Comparison of ENCODE assay signal across 21 cellular contexts in genomic region chr15:101100118-101100517, GRCh38.
DNase-seq lines count a peak whose midpoint lies in the region; ATAC-seq and TF ChIP-seq lines count a peak whose summit lies in the region.
"Had no signal": no experiment of that assay in that cellular context is flagged by ENCODE, and none has a peak within 500 bp of the region (broad histone marks: within the 10 kb centered on the region; RNA-seq: fewer than 3 reads in every experiment).

No MANE protein-coding gene starts in this region.

- H3K27me3 Mint-ChIP-seq in natural killer cell treated with Interleukin-12 subunit alpha and Interleukin-12 subunit beta and Interleukin-15 and Interleukin-18, amount 100 ng/mL, for 72 hours, result peaks cover 5 to 12% of the 10 kb centered on the region in 2 donors
- no peaks in the 10 kb centered on the region for H3K27me3 Mint-ChIP-seq in natural killer cell (ENCODE audit: low read depth in 2 of 2)
- H3K27me3 Mint-ChIP-seq: B cell had no signal

- TF ChIP-seq CTCF in natural killer cell (IDR thresholded peaks at IDR 0.05) (no peak), osteoblast (IDR thresholded peaks at IDR 0.05; ENCODE audit: extremely low read depth, low read depth, low read length) (no peak)

- H4K20me1 ChIP-seq in osteoblast (ENCODE audit: insufficient read depth, low read length), result no peaks in the 10 kb centered on the region
- H4K20me1 ChIP-seq: BLaER1 had no signal

- H3K4me1 Mint-ChIP-seq in natural killer cell treated with Interleukin-12 subunit alpha and Interleukin-12 subunit beta and Interleukin-15 and Interleukin-18, amount 100 ng/mL, for 72 hours (ENCODE audit: low read depth in 2 of 2), result peaks cover 10 to 11% of the 10 kb centered on the region in 2 donors
- H3K4me1 Mint-ChIP-seq in natural killer cell, result no peaks in the 10 kb centered on the region
- H3K4me1 Mint-ChIP-seq: B cell had no signal

- DNase-seq in natural killer cell treated with Interleukin-12 subunit alpha and Interleukin-12 subunit beta and Interleukin-15 and Interleukin-18, amount 100 ng/mL, for 72 hours (ENCODE audit: low spot score), result peak; percentile 18
- DNase-seq in natural killer cell (no peak), islet precursor cell (peak; percentile 41), osteoblast (ENCODE audit: insufficient read length, low spot score, missing footprints) (peak; percentile 65), NCI-H2029 treated with DMSO at 0.1 percent for 48 hours (lab: John Stamatoyannopoulos, UW) (no peak)
- DNase-seq: CD4-positive, CD25-positive, alpha-beta regulatory T cell; CD8-positive, alpha-beta T cell; DMS 273 treated with DMSO at 0.1 percent for 48 hours; DMS79; EL; GDM1; GM23248; H9 had no signal

- H3K4me3 Mint-ChIP-seq in natural killer cell treated with Interleukin-12 subunit alpha and Interleukin-12 subunit beta and Interleukin-15 and Interleukin-18, amount 100 ng/mL, for 72 hours, result no peak overlapping the region
- no peak overlapping the region for H3K4me3 Mint-ChIP-seq in natural killer cell
- H3K4me3 Mint-ChIP-seq: B cell; CD4-positive, CD25-positive, alpha-beta regulatory T cell; CD8-positive, alpha-beta T cell; H9 had no signal

- H3K4me3 ChIP-seq in osteoblast (ENCODE audit: insufficient read depth, low read length), result no peak overlapping the region
- H3K4me3 ChIP-seq: BLaER1, GM12878, GM23248 had no signal

- H3K79me2 ChIP-seq in osteoblast (ENCODE audit: insufficient read depth, low read length), result no peaks in the 10 kb centered on the region

- H3K4me2 ChIP-seq in osteoblast (ENCODE audit: insufficient read depth, low read length), result no peak overlapping the region
- H3K4me2 ChIP-seq: BLaER1 had no signal

- intact Hi-C loops in natural killer cell (cut with micrococcal nuclease), result no loop called here

- no peak overlapping the region for H2AFZ ChIP-seq in osteoblast (ENCODE audit: low read length)
- H2AFZ ChIP-seq: GM23248 had no signal

- H3K9me3 ChIP-seq in osteoblast (ENCODE audit: low read depth, low read length), result no peaks in the 10 kb centered on the region

- H3K4me1 ChIP-seq in osteoblast (ENCODE audit: insufficient read depth, low read length), result no peaks in the 10 kb centered on the region
- H3K4me1 ChIP-seq: BLaER1 had no signal

- no peak overlapping the region for H3K27ac Mint-ChIP-seq in natural killer cell treated with Interleukin-12 subunit alpha and Interleukin-12 subunit beta and Interleukin-15 and Interleukin-18, amount 100 ng/mL, for 72 hours
- H3K27ac Mint-ChIP-seq in natural killer cell, result no peak overlapping the region
- H3K27ac Mint-ChIP-seq: B cell; CD8-positive, alpha-beta T cell; H9 had no signal

- H3K36me3 ChIP-seq in osteoblast (ENCODE audit: insufficient read depth, low read length), result no peaks in the 10 kb centered on the region
- H3K36me3 ChIP-seq: BLaER1 had no signal

- H3K27me3 ChIP-seq in osteoblast (ENCODE audit: insufficient read depth, low read length), result no peaks in the 10 kb centered on the region
- H3K27me3 ChIP-seq: BLaER1 had no signal

- no peaks in the 10 kb centered on the region for H3K36me3 Mint-ChIP-seq in natural killer cell treated with Interleukin-12 subunit alpha and Interleukin-12 subunit beta and Interleukin-15 and Interleukin-18, amount 100 ng/mL, for 72 hours
- H3K36me3 Mint-ChIP-seq in natural killer cell, result no peaks in the 10 kb centered on the region
- H3K36me3 Mint-ChIP-seq: CD4-positive, CD25-positive, alpha-beta regulatory T cell; CD8-positive, alpha-beta T cell had no signal

- H3K9me3 Mint-ChIP-seq in natural killer cell treated with Interleukin-12 subunit alpha and Interleukin-12 subunit beta and Interleukin-15 and Interleukin-18, amount 100 ng/mL, for 72 hours, result peaks cover 3% of the 10 kb centered on the region
- H3K9me3 Mint-ChIP-seq in natural killer cell, result no peaks in the 10 kb centered on the region
- H3K9me3 Mint-ChIP-seq: CD8-positive, alpha-beta T cell; H9 had no signal

- ATAC-seq in natural killer cell treated with Interleukin-12 subunit alpha and Interleukin-12 subunit beta and Interleukin-15 and Interleukin-18, amount 100 ng/mL, for 72 hours, result no peak
- ATAC-seq in natural killer cell (no peak), GM21576 (IDR thresholded peaks at IDR 0.05; ENCODE audit: unreplicated experiment) (no peak), GM21619 (IDR thresholded peaks at IDR 0.05; ENCODE audit: unreplicated experiment) (no peak)
- ATAC-seq: CD8-positive, alpha-beta T cell; HCT116 had no signal

- H3K27ac ChIP-seq in osteoblast (ENCODE audit: low read depth, low read length), result no peak overlapping the region
- H3K27ac ChIP-seq: 22Rv1, BLaER1, C4-2B, GM23248 had no signal

Comparison
In these comparisons a context has a peak if more than half of its experiments do, and no peak if none do; other contexts are left out.
1. DNase-seq: peak in natural killer cell treated with Interleukin-12 subunit alpha and Interleukin-12 subunit beta and Interleukin-15 and Interleukin-18, amount 100 ng/mL, for 72 hours (single experiment), islet precursor cell (single experiment) and osteoblast (single experiment); none in natural killer cell (single experiment) and NCI-H2029 treated with DMSO at 0.1 percent for 48 hours (single experiment).